ENCODE assay signal across 24 cellular contexts in genomic region chrX:96883608-96884007, GRCh38. TPM values are rescaled to one million over a fixed set of nuclear protein-coding genes. Genes with fewer than 3 reads are reported as not detected.
"Had no signal": no experiment of that assay in that cellular context is flagged by ENCODE, and none has a peak within 500 bp of the region (broad histone marks: within the 10 kb centered on the region; RNA-seq: fewer than 3 reads in every experiment).

Gene RPA4 (plus strand): TSS chrX:96883908. CDS start chrX:96884311, 403 bp downstream.

- FAIRE-seq: endothelial cell of umbilical vein, frontal cortex had no signal

- DNase-seq: dermis blood vessel endothelial cell; dorsolateral prefrontal cortex; effector CD4-positive, alpha-beta T cell; effector memory CD4-positive, alpha-beta T cell; foreskin keratinocyte; heart left ventricle; hypothalamus; immature natural killer cell; islet precursor cell; left cardiac atrium; left lung; left ventricle myocardium superior; lower lobe of right lung; mesenchymal stem cell; mucosa of descending colon had no signal

- H2AFZ ChIP-seq: hepatocyte had no signal

- H3K4me1 Mint-ChIP-seq: immature natural killer cell had no signal

- H3K4me3 Mint-ChIP-seq: immature natural killer cell, mesothelial cell of epicardium had no signal

- H3K9me3 Mint-ChIP-seq: immature natural killer cell had no signal

- H3K9me3 ChIP-seq: esophagus muscularis mucosa, gastroesophageal sphincter, heart left ventricle, left lung, lower lobe of right lung, mucosa of descending colon had no signal

- H3K4me2 ChIP-seq: hepatocyte had no signal

- H3K27ac ChIP-seq: coronary artery, dorsolateral prefrontal cortex, esophagus muscularis mucosa, foreskin keratinocyte, gastroesophageal sphincter, heart left ventricle, hepatocyte, left lung, lower lobe of right lung had no signal

- H3K4me3 ChIP-seq: coronary artery, dorsolateral prefrontal cortex, esophagus muscularis mucosa, gastroesophageal sphincter, heart left ventricle, hepatocyte, left lung, lower lobe of right lung, mucosa of descending colon had no signal

- H3K27ac Mint-ChIP-seq: immature natural killer cell, mesothelial cell of epicardium had no signal

- H3K79me2 ChIP-seq: hepatocyte had no signal

- H3K4me1 ChIP-seq: esophagus muscularis mucosa, foreskin keratinocyte, gastroesophageal sphincter, heart left ventricle, left lung, lower lobe of right lung had no signal

- H3K36me3 Mint-ChIP-seq: immature natural killer cell had no signal

- ATAC-seq: foreskin keratinocyte, gastroesophageal sphincter, heart left ventricle, left cardiac atrium, left lung, left ventricle myocardium superior, lower lobe of right lung, mucosa of descending colon had no signal

- H3K27me3 ChIP-seq: esophagus muscularis mucosa, foreskin keratinocyte, gastroesophageal sphincter, heart left ventricle, hepatocyte, left lung had no signal

RNA-seq across cellular contexts. Expression of gene RPA4, which starts in this region (rescaled TPM):
- total RNA-seq: epithelial cell of proximal tubule, myocyte had no signal
